31 cellular contexts compared by ENCODE assay signal in the genomic region with DNA sequence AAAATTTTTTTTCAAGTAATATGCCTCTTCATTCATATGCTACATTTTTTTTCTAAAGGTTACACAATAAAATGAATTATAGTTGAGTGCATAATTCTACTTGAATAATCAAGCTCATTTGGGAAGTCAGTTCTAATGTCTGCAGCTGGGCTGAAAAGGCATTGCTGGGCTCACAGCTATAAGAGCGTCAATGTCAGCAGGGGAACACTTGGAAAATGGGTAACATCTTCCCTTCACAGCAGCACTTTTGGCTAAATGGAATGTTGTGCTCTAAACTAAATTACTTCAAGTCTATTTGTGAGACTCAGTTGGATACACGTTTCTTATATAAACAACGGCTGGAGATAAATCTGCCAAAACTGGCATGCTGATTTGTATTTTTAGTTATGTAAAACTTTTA.
"Had no signal": no experiment of that assay in that cellular context is flagged by ENCODE, and none has a peak within 500 bp of the region (broad histone marks: within the 10 kb centered on the region; RNA-seq: fewer than 3 reads in every experiment).

No MANE protein-coding gene starts in this region.

- H3K36me3 Mint-ChIP-seq: activated CD4-positive, alpha-beta memory T cell treated with anti-CD3 and anti-CD28 coated beads for 36 hours; activated naive CD4-positive, alpha-beta T cell treated with anti-CD3 and anti-CD28 coated beads, Interleukin-2, amount 10 ng/mL, durations not matched to agents 7 days and 5 days; activated naive CD4-positive, alpha-beta T cell treated with anti-CD3 and anti-CD28 coated beads, Interleukin-2, amount 50 U/mL, for 72 hours; activated naive CD8-positive, alpha-beta T cell treated with anti-CD3 and anti-CD28 coated beads, Interleukin-2, amount 10 ng/mL, durations not matched to agents 7 days and 5 days had no signal

- H3K27me3 Mint-ChIP-seq: activated CD4-positive, alpha-beta T cell treated with anti-CD3 and anti-CD28 coated beads, Interleukin-2, amount 10 ng/mL, durations not matched to agents 24 days and 14 days; activated naive CD4-positive, alpha-beta T cell treated with anti-CD3 and anti-CD28 coated beads, Interleukin-2, amount 10 ng/mL, durations not matched to agents 7 days and 5 days; dendritic cell treated with granulocyte-macrophage colony-stimulating factor and Interleukin-4, amounts not matched to agents 40 ng/mL and 50 ng/mL, for 4 days had no signal

- H3K9me3 Mint-ChIP-seq: activated CD4-positive, alpha-beta memory T cell treated with anti-CD3 and anti-CD28 coated beads for 36 hours; activated CD4-positive, alpha-beta T cell treated with anti-CD3 and anti-CD28 coated beads, Interleukin-2, amount 10 ng/mL, durations not matched to agents 24 days and 14 days; activated naive CD4-positive, alpha-beta T cell treated with anti-CD3 and anti-CD28 coated beads, Interleukin-2, amount 10 ng/mL, durations not matched to agents 7 days and 5 days; activated naive CD8-positive, alpha-beta T cell treated with anti-CD3 and anti-CD28 coated beads, Interleukin-2, amount 10 ng/mL, durations not matched to agents 7 days and 5 days; activated T-cell treated with anti-CD3 and anti-CD28 coated beads, Interleukin-2, amount 50 U/mL, for 24 hours; activated T-cell treated with anti-CD3 and anti-CD28 coated beads, Interleukin-2, amount 50 U/mL, for 72 hours; central memory CD8-positive, alpha-beta T cell; dendritic cell treated with granulocyte-macrophage colony-stimulating factor and Interleukin-4, amounts not matched to agents 40 ng/mL and 50 ng/mL, for 4 days; T-helper 2 cell treated with Interferon-gamma antibody and Interleukin-4, amounts not matched to agents 5 μg/mL and 100 μg/mL, for 36 hours had no signal

- DNase-seq: activated CD4-positive, alpha-beta memory T cell treated with anti-CD3 and anti-CD28 coated beads for 36 hours; activated CD4-positive, alpha-beta T cell treated with anti-CD3 and anti-CD28 coated beads for 36 hours; activated CD4-positive, alpha-beta T cell treated with anti-CD3 and anti-CD28 coated beads, Interleukin-2, amount 10 ng/mL, durations not matched to agents 24 days and 14 days; activated CD4-positive, CD25-positive, alpha-beta regulatory T cell; activated CD4-positive, CD25-positive, alpha-beta regulatory T cell treated with anti-CD3 and anti-CD28 coated beads, Interleukin-2, amount 50 U/mL, for 72 hours; activated CD8-positive, alpha-beta memory T cell treated with anti-CD3 and anti-CD28 coated beads, Interleukin-2, amount 50 U/mL, for 48 hours; activated gamma-delta T cell; activated naive CD4-positive, alpha-beta T cell; activated naive CD4-positive, alpha-beta T cell treated with anti-CD3 and anti-CD28 coated beads, Interleukin-2, amount 10 ng/mL, durations not matched to agents 7 days and 5 days; activated naive CD8-positive, alpha-beta T cell treated with anti-CD3 and anti-CD28 coated beads, Interleukin-2, amount 10 ng/mL, durations not matched to agents 7 days and 5 days; activated T-cell treated with anti-CD3 and anti-CD28 coated beads for 4 hours; activated T-cell treated with anti-CD3 and anti-CD28 coated beads, Interleukin-2, amount 50 U/mL, for 24 hours; activated T-cell treated with anti-CD3 and anti-CD28 coated beads, Interleukin-2, amount 50 U/mL, for 72 hours; brain microvascular endothelial cell; dorsolateral prefrontal cortex; effector memory CD4-positive, alpha-beta T cell; erythroblast; foreskin keratinocyte; gastrocnemius medialis; glutamatergic neuron; heart left ventricle; T-helper 1 cell; T-helper 17 cell; T1000 had no signal

- H3K27ac ChIP-seq: brain microvascular endothelial cell, coronary artery, dorsolateral prefrontal cortex, esophagus muscularis mucosa, foreskin keratinocyte, gastrocnemius medialis, heart left ventricle had no signal

- H3K36me3 ChIP-seq: ascending aorta, brain microvascular endothelial cell, esophagus muscularis mucosa, gastrocnemius medialis, heart left ventricle had no signal

- H3K9me3 ChIP-seq: ascending aorta, esophagus muscularis mucosa, gastrocnemius medialis had no signal

- ATAC-seq: activated CD4-positive, alpha-beta T cell treated with anti-CD3 and anti-CD28 coated beads for 36 hours; activated naive CD4-positive, alpha-beta T cell treated with anti-CD3 and anti-CD28 coated beads, Interleukin-2, amount 50 U/mL, for 72 hours; activated T-cell treated with anti-CD3 and anti-CD28 coated beads, Interleukin-2, amount 50 U/mL, for 72 hours; foreskin keratinocyte; gastrocnemius medialis; heart left ventricle; T-helper 17 cell had no signal

- H3K4me1 ChIP-seq: esophagus muscularis mucosa, foreskin keratinocyte, gastrocnemius medialis, heart left ventricle had no signal

- H3K4me1 Mint-ChIP-seq: activated CD4-positive, alpha-beta T cell treated with anti-CD3 and anti-CD28 coated beads for 36 hours; activated CD4-positive, alpha-beta T cell treated with anti-CD3 and anti-CD28 coated beads, Interleukin-2, amount 10 ng/mL, durations not matched to agents 24 days and 14 days; activated naive CD4-positive, alpha-beta T cell treated with anti-CD3 and anti-CD28 coated beads, Interleukin-2, amount 10 ng/mL, durations not matched to agents 7 days and 5 days; activated naive CD8-positive, alpha-beta T cell treated with anti-CD3 and anti-CD28 coated beads, Interleukin-2, amount 10 ng/mL, durations not matched to agents 7 days and 5 days; central memory CD8-positive, alpha-beta T cell; T-helper 17 cell had no signal

- H3K4me3 ChIP-seq: ascending aorta, coronary artery, dorsolateral prefrontal cortex, esophagus muscularis mucosa, gastrocnemius medialis, heart left ventricle had no signal

- H3K27ac Mint-ChIP-seq: activated CD4-positive, alpha-beta memory T cell treated with anti-CD3 and anti-CD28 coated beads for 36 hours; activated CD4-positive, alpha-beta T cell treated with anti-CD3 and anti-CD28 coated beads for 36 hours; activated CD4-positive, alpha-beta T cell treated with anti-CD3 and anti-CD28 coated beads, Interleukin-2, amount 10 ng/mL, durations not matched to agents 24 days and 14 days; activated naive CD4-positive, alpha-beta T cell treated with anti-CD3 and anti-CD28 coated beads, Interleukin-2, amount 10 ng/mL, durations not matched to agents 7 days and 5 days; activated naive CD4-positive, alpha-beta T cell treated with anti-CD3 and anti-CD28 coated beads, Interleukin-2, amount 50 U/mL, for 72 hours; activated naive CD8-positive, alpha-beta T cell treated with anti-CD3 and anti-CD28 coated beads, Interleukin-2, amount 10 ng/mL, durations not matched to agents 7 days and 5 days; activated T-cell treated with anti-CD3 and anti-CD28 coated beads, Interleukin-2, amount 50 U/mL, for 24 hours; activated T-cell treated with anti-CD3 and anti-CD28 coated beads, Interleukin-2, amount 50 U/mL, for 72 hours; dendritic cell treated with granulocyte-macrophage colony-stimulating factor and Interleukin-4, amounts not matched to agents 40 ng/mL and 50 ng/mL, for 4 days; T-helper 17 cell; T-helper 2 cell treated with Interferon-gamma antibody and Interleukin-4, amounts not matched to agents 5 μg/mL and 100 μg/mL, for 36 hours had no signal

- H3K4me3 Mint-ChIP-seq: activated CD4-positive, alpha-beta memory T cell treated with anti-CD3 and anti-CD28 coated beads for 36 hours; activated CD4-positive, alpha-beta T cell treated with anti-CD3 and anti-CD28 coated beads for 36 hours; activated CD4-positive, alpha-beta T cell treated with anti-CD3 and anti-CD28 coated beads, Interleukin-2, amount 10 ng/mL, durations not matched to agents 24 days and 14 days; activated naive CD4-positive, alpha-beta T cell treated with anti-CD3 and anti-CD28 coated beads, Interleukin-2, amount 10 ng/mL, durations not matched to agents 7 days and 5 days; activated naive CD8-positive, alpha-beta T cell treated with anti-CD3 and anti-CD28 coated beads, Interleukin-2, amount 10 ng/mL, durations not matched to agents 7 days and 5 days; activated T-cell treated with anti-CD3 and anti-CD28 coated beads, Interleukin-2, amount 50 U/mL, for 24 hours; activated T-cell treated with anti-CD3 and anti-CD28 coated beads, Interleukin-2, amount 50 U/mL, for 72 hours; central memory CD8-positive, alpha-beta T cell; dendritic cell treated with granulocyte-macrophage colony-stimulating factor and Interleukin-4, amounts not matched to agents 40 ng/mL and 50 ng/mL, for 4 days; T-helper 17 cell; T-helper 2 cell treated with Interferon-gamma antibody and Interleukin-4, amounts not matched to agents 5 μg/mL and 100 μg/mL, for 36 hours had no signal
